18 cellular contexts compared by ENCODE assay signal in the genomic region with DNA sequence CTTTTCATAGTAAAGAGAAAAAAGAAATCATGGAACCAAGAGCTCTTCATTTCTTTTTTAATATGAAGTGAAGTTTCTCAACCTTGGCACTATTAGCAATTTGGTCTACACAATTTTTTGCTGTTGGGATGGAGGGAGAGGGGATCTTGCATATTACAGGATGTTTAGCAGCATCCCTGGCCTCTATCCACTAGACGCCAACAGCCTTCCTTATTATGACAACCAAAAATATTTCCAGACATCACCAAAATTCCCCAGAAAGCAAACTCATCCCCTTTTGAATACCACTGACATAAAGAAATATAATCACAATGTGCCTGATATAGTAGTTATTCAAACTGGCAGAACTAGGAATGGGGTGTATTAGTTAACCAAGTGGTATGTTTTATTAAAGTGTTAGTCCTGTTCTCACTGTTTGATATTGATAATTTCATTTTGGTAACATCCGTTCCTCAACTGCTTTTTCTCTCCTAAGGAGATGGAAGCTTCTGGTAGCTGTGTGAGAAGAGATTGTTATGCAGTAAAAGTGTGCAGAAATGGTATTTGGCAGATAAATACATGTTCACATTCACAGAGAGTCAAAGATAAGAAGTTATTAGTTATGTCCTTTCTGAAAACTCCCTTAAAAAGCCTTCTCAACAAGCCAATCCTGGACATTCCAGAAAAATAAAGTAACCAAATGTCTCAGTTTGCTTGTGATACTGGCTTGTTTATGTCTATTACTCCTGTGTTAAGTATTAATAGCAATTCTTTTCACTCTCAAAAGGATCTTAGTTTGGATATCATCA.
"Had no signal": no experiment of that assay in that cellular context is flagged by ENCODE, and none has a peak within 500 bp of the region (broad histone marks: within the 10 kb centered on the region; RNA-seq: fewer than 3 reads in every experiment).

No MANE protein-coding gene starts in this region.

- H3K27ac Mint-ChIP-seq: natural killer cell; neural progenitor cell; stimulated activated effector memory CD8-positive, alpha-beta T cell treated with anti-CD3 and anti-CD28 coated beads, Interleukin-12 subunit alpha, Interleukin-12 subunit beta, amount 100 ng/mL, for 72 hours had no signal

- H3K4me3 Mint-ChIP-seq: natural killer cell; neural progenitor cell; stimulated activated effector memory CD8-positive, alpha-beta T cell treated with anti-CD3 and anti-CD28 coated beads, Interleukin-12 subunit alpha, Interleukin-12 subunit beta, amount 100 ng/mL, for 72 hours had no signal

- ATAC-seq: left ventricle myocardium superior; lower lobe of right lung; natural killer cell; sciatic nerve; stimulated activated effector memory CD8-positive, alpha-beta T cell treated with anti-CD3 and anti-CD28 coated beads, Interleukin-12 subunit alpha, Interleukin-12 subunit beta, amount 100 ng/mL, for 72 hours; stimulated activated naive CD8-positive, alpha-beta T cell treated with anti-CD3 and anti-CD28 coated beads, Interleukin-15, Interleukin-2, amounts not matched to agents 100 U/mL and 50 U/mL, for 24 hours had no signal

- H3K9me3 Mint-ChIP-seq: neural progenitor cell had no signal

- H3K4me1 ChIP-seq: lower lobe of right lung, neural progenitor cell, prostate gland, right atrium auricular region, vagina had no signal

- H2AFZ ChIP-seq: neural progenitor cell had no signal

- H3K36me3 Mint-ChIP-seq: natural killer cell; neural progenitor cell; stimulated activated effector memory CD8-positive, alpha-beta T cell treated with anti-CD3 and anti-CD28 coated beads, Interleukin-12 subunit alpha, Interleukin-12 subunit beta, amount 100 ng/mL, for 72 hours had no signal

- H3K27me3 ChIP-seq: dorsolateral prefrontal cortex, neural progenitor cell, right atrium auricular region, vagina had no signal

- H3K4me2 ChIP-seq: neural progenitor cell had no signal

- H3K4me1 Mint-ChIP-seq: natural killer cell; neural progenitor cell; stimulated activated effector memory CD8-positive, alpha-beta T cell treated with anti-CD3 and anti-CD28 coated beads, Interleukin-12 subunit alpha, Interleukin-12 subunit beta, amount 100 ng/mL, for 72 hours had no signal

- H3K4me3 ChIP-seq: dorsolateral prefrontal cortex, lower lobe of right lung, neural progenitor cell, prostate gland, right atrium auricular region, vagina had no signal

- H3K27ac ChIP-seq: dorsolateral prefrontal cortex, lower lobe of right lung, neural progenitor cell, prostate gland, right atrium auricular region, vagina had no signal

- H3K9me3 ChIP-seq: lower lobe of right lung, prostate gland, right atrium auricular region, vagina had no signal

- DNase-seq: cerebellar nuclear complex; dorsolateral prefrontal cortex; effector CD4-positive, alpha-beta T cell; foreskin melanocyte; left ventricle myocardium superior; lower lobe of right lung; natural killer cell; stimulated activated CD4-positive, alpha-beta T cell treated with anti-CD3 and anti-CD28 coated beads, Interleukin-2, amount 100 ng/mL, for 24 hours; stimulated activated CD4-positive, alpha-beta T cell treated with anti-CD3 and anti-CD28 coated beads, Interleukin-4, amount 100 ng/mL, for 24 hours; stimulated activated naive CD8-positive, alpha-beta T cell treated with anti-CD3 and anti-CD28 coated beads, Interleukin-15, Interleukin-2, amounts not matched to agents 100 U/mL and 50 U/mL, for 24 hours; substantia nigra; trophoblast cell had no signal

- H3K9ac ChIP-seq: neural progenitor cell had no signal

- H3K36me3 ChIP-seq: lower lobe of right lung, neural progenitor cell, prostate gland, right atrium auricular region, vagina had no signal
